Comparison of ENCODE assay signal across 1 cellular context in the genomic region with DNA sequence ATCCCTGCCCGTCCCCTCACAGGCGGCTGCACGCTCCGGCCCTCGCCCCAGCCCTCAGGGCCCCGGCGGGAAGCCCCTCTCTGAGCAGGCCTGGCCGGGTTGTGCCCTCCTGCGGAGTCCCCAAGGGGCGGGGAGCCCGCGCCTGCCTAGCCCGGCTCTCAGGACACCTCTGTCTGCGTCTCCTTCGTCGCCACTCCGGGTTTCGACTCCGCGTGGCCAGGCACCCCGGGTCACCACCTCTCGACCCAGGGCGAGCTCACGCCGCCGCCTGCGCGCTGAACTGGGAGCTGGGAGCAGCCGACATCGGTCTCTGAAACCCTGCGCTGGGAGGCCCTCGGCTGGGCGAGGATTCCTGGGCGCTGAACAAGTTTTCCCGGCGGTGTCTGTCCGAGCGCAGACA.
TF ChIP-seq lines count a peak whose summit lies in the region.

No MANE protein-coding gene starts in this region.

TF ChIP-seq in endothelial cell of umbilical vein, 7 proteins besides CTCF, POLR2A, EP300 and RAD21 (continued from another document):
- TF ChIP-seq MAX (IDR thresholded peaks at IDR 0.05; ENCODE audit: insufficient read depth, insufficient read length) = no peak
